In the genomic region with DNA sequence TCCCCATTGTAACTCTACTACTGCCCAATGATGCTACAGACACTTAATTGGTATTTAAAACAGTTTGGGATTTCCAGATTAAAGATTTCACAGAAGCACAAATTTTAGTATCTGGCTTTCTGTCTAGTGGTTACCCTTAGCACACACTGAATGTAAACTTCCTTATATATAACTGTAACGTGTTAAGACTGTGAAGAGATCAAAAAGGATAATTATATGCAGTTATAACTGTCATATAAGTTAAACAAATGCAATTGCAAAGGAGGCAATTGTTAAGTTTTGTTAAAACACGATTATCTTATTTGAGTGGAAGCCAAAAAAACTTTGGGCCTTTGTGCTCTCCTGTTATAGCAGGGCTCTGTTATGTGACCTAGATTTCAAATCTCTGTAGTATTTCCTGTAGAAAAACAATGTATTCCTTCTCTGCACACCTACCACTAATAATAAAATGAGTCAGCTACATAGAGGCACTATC, we compare ENCODE assay signal across 24 cellular contexts.
DNase-seq lines count a peak whose midpoint lies in the region; ATAC-seq and TF ChIP-seq lines count a peak whose summit lies in the region.
"Had no signal": no experiment of that assay in that cellular context is flagged by ENCODE, and none has a peak within 500 bp of the region (broad histone marks: within the 10 kb centered on the region; RNA-seq: fewer than 3 reads in every experiment).

No MANE protein-coding gene starts in this region.

- no peak for DNase-seq in activated T-cell treated with anti-CD3 and anti-CD28 coated beads, Interleukin-2, amount 50 U/mL, for 72 hours
- DNase-seq in activated T-cell treated with anti-CD3 and anti-CD28 coated beads, Interleukin-2, amount 50 U/mL, for 1 hour = no peak
- no peak for DNase-seq in activated CD4-positive, alpha-beta memory T cell treated with anti-CD3 and anti-CD28 coated beads for 36 hours
- DNase-seq in glomerular endothelial cell (ENCODE audit: extremely low read depth, low read depth, low spot score) (peak; percentile 5), type B pancreatic cell (ENCODE audit: extremely low spot score, unreplicated experiment) (no peak), neural progenitor cell (ENCODE audit: low spot score) (no peak), stomach (no peak)
- DNase-seq: activated CD4-positive, alpha-beta T cell treated with anti-CD3 and anti-CD28 coated beads, Interleukin-2, amount 50 U/mL, for 1 hour; activated gamma-delta T cell treated with Interleukin-2 at 50 U/mL for 16 hours; adrenal gland; BE2C; brain microvascular endothelial cell; endodermal cell; esophagus squamous epithelium; lower lobe of right lung; NCI-H1436 treated with DMSO at 0.1 percent for 48 hours; NCI-H510A; stimulated activated CD4-positive, alpha-beta T cell treated with anti-CD3 and anti-CD28 coated beads, Interleukin-2, amount 100 ng/mL, for 24 hours had no signal

- no peaks in the 10 kb centered on the region for H3K79me2 ChIP-seq in neural progenitor cell (ENCODE audit: low read depth)

- TF ChIP-seq CTCF in type B pancreatic cell (conservative IDR thresholded peaks at IDR 0.05) (no peak), neural progenitor cell (IDR thresholded peaks at IDR 0.05) (no peak), stomach (IDR thresholded peaks at IDR 0.05) (no peak)

- H3K9me3 ChIP-seq in neural progenitor cell (ENCODE audit: low read depth) (no peaks in the 10 kb centered on the region), stomach (no peaks in the 10 kb centered on the region)
- H3K9me3 ChIP-seq: A549, adrenal gland, BE2C, esophagus squamous epithelium, gastroesophageal sphincter, lower lobe of right lung, SJSA1 had no signal

- no peak overlapping the region for H3K9ac ChIP-seq in neural progenitor cell
- H3K9ac ChIP-seq: KMS-11 had no signal

- H3K27me3 ChIP-seq in neural progenitor cell (no peaks in the 10 kb centered on the region), stomach (no peaks in the 10 kb centered on the region)
- H3K27me3 ChIP-seq: adrenal gland, BE2C, brain microvascular endothelial cell, esophagus squamous epithelium, gastroesophageal sphincter, SJSA1 had no signal

- no peaks in the 10 kb centered on the region for H3F3A ChIP-seq in neural progenitor cell (ENCODE audit: low read depth)

- TF ChIP-seq POLR2A in stomach (IDR thresholded peaks at IDR 0.05) = no peak

- H3K36me3 Mint-ChIP-seq in activated T-cell treated with anti-CD3 and anti-CD28 coated beads, Interleukin-2, amount 50 U/mL, for 72 hours (ENCODE audit: insufficient read depth in 2 of 2) = no peaks in the 10 kb centered on the region
- H3K36me3 Mint-ChIP-seq in activated CD4-positive, alpha-beta memory T cell treated with anti-CD3 and anti-CD28 coated beads for 36 hours = peaks cover 4% of the 10 kb centered on the region
- H3K36me3 Mint-ChIP-seq in type B pancreatic cell (peaks cover 4% of the 10 kb centered on the region), neural progenitor cell (no peaks in the 10 kb centered on the region)

- WGBS in stomach, 5 donors = 2 to 13% (median 9%) methylated on average over 2 of the region's 2 CpGs

- peak overlapping the region; percentile 89 for H3K27ac Mint-ChIP-seq in activated T-cell treated with anti-CD3 and anti-CD28 coated beads, Interleukin-2, amount 50 U/mL, for 72 hours
- peak overlapping the region; percentile 52 for H3K27ac Mint-ChIP-seq in activated CD4-positive, alpha-beta memory T cell treated with anti-CD3 and anti-CD28 coated beads for 36 hours
- peak overlapping the region; percentile 0 for H3K27ac Mint-ChIP-seq in type B pancreatic cell
- H3K27ac Mint-ChIP-seq in neural progenitor cell = no peak overlapping the region
- H3K27ac Mint-ChIP-seq: endodermal cell had no signal

- H3K36me3 ChIP-seq in neural progenitor cell (no peaks in the 10 kb centered on the region), stomach (no peaks in the 10 kb centered on the region)
- H3K36me3 ChIP-seq: adrenal gland, BE2C, brain microvascular endothelial cell, esophagus squamous epithelium, gastroesophageal sphincter, lower lobe of right lung, SJSA1 had no signal

- no peaks in the 10 kb centered on the region for H3K27me3 Mint-ChIP-seq in activated T-cell treated with anti-CD3 and anti-CD28 coated beads, Interleukin-2, amount 50 U/mL, for 72 hours (ENCODE audit: low read depth)
- no peaks in the 10 kb centered on the region for H3K27me3 Mint-ChIP-seq in activated CD4-positive, alpha-beta memory T cell treated with anti-CD3 and anti-CD28 coated beads for 36 hours
- H3K27me3 Mint-ChIP-seq in type B pancreatic cell (no peaks in the 10 kb centered on the region), neural progenitor cell (ENCODE audit: insufficient read depth, low read depth) (no peaks in the 10 kb centered on the region)

- H3K4me3 ChIP-seq in neural progenitor cell = no peak overlapping the region
- no peak overlapping the region for H3K4me3 ChIP-seq in stomach
- H3K4me3 ChIP-seq: A549, adrenal gland, esophagus squamous epithelium, gastroesophageal sphincter, lower lobe of right lung, SJSA1 had no signal

- no peak overlapping the region for H2AFZ ChIP-seq in neural progenitor cell (replicated peaks)

- H3K27ac ChIP-seq in neural progenitor cell (no peak overlapping the region), stomach (no peak overlapping the region)
- H3K27ac ChIP-seq: A549, adrenal gland, brain microvascular endothelial cell, esophagus squamous epithelium, gastroesophageal sphincter, KMS-11, lower lobe of right lung, SJSA1 had no signal

- no peaks in the 10 kb centered on the region for H3K4me1 Mint-ChIP-seq in activated T-cell treated with anti-CD3 and anti-CD28 coated beads, Interleukin-2, amount 50 U/mL, for 72 hours (ENCODE audit: low read depth)
- H3K4me1 Mint-ChIP-seq in activated CD4-positive, alpha-beta memory T cell treated with anti-CD3 and anti-CD28 coated beads for 36 hours (ENCODE audit: low read depth) = peaks cover 9% of the 10 kb centered on the region
- H3K4me1 Mint-ChIP-seq in type B pancreatic cell (ENCODE audit: unreplicated experiment) (no peaks in the 10 kb centered on the region), neural progenitor cell (no peaks in the 10 kb centered on the region)
- H3K4me1 Mint-ChIP-seq: neural crest cell had no signal

- intact Hi-C loops in activated CD4-positive, alpha-beta memory T cell treated with anti-CD3 and anti-CD28 coated beads for 36 hours (cut with micrococcal nuclease) = no loop called here
- intact Hi-C loops in stomach (cut with DNase I; ENCODE audit: low total_unique reads) = no loop called here

- no peaks in the 10 kb centered on the region for H4K20me1 ChIP-seq in neural progenitor cell (ENCODE audit: low read depth)

- no peak overlapping the region for H3K4me2 ChIP-seq in neural progenitor cell
- H3K4me2 ChIP-seq: A549, KMS-11 had no signal

- peak overlapping the region in 1 of 2 donors; percentile 18 for H3K4me3 Mint-ChIP-seq in activated T-cell treated with anti-CD3 and anti-CD28 coated beads, Interleukin-2, amount 50 U/mL, for 72 hours
- no peak overlapping the region for H3K4me3 Mint-ChIP-seq in activated CD4-positive, alpha-beta memory T cell treated with anti-CD3 and anti-CD28 coated beads for 36 hours
- H3K4me3 Mint-ChIP-seq in type B pancreatic cell (no peak overlapping the region), neural progenitor cell (no peak overlapping the region)
- H3K4me3 Mint-ChIP-seq: endodermal cell, neural crest cell had no signal

- TF ChIP-seq EP300 in stomach (IDR thresholded peaks at IDR 0.05) = no peak

- CTCF ChIA-PET in activated CD4-positive, alpha-beta memory T cell treated with anti-CD3 and anti-CD28 coated beads for 36 hours (lab: Charles Lee) = no interaction called here

- POLR2A ChIA-PET in activated CD4-positive, alpha-beta memory T cell treated with anti-CD3 and anti-CD28 coated beads for 36 hours (lab: Charles Lee) = no interaction called here

- H3K4me1 ChIP-seq in neural progenitor cell (no peaks in the 10 kb centered on the region), stomach (peaks cover 0 to 7% (median 0%) of the 10 kb centered on the region in 4 donors)
- H3K4me1 ChIP-seq: A549, adrenal gland, BE2C, lower lobe of right lung, SJSA1 had no signal

- peaks cover 2 to 4% of the 10 kb centered on the region in 2 donors for H3K9me3 Mint-ChIP-seq in activated T-cell treated with anti-CD3 and anti-CD28 coated beads, Interleukin-2, amount 50 U/mL, for 72 hours
- no peaks in the 10 kb centered on the region for H3K9me3 Mint-ChIP-seq in activated CD4-positive, alpha-beta memory T cell treated with anti-CD3 and anti-CD28 coated beads for 36 hours
- H3K9me3 Mint-ChIP-seq in type B pancreatic cell (no peaks in the 10 kb centered on the region), neural progenitor cell (no peaks in the 10 kb centered on the region)
- H3K9me3 Mint-ChIP-seq: endodermal cell, neural crest cell had no signal

- ATAC-seq in activated T-cell treated with anti-CD3 and anti-CD28 coated beads, Interleukin-2, amount 50 U/mL, for 72 hours (replicated peaks in 1 of 2) = no peak
- no peak for ATAC-seq in GM21423 (IDR thresholded peaks at IDR 0.05; ENCODE audit: unreplicated experiment)
- ATAC-seq: A549, gastroesophageal sphincter, lower lobe of right lung had no signal
